Comparison of ENCODE assay signal across 25 cellular contexts in genomic region chr12:18813753-18814152, GRCh38.
DNase-seq lines count a peak whose midpoint lies in the region; ATAC-seq, FAIRE-seq and TF ChIP-seq lines count a peak whose summit lies in the region.
"Had no signal": no experiment of that assay in that cellular context is flagged by ENCODE, and none has a peak within 500 bp of the region (broad histone marks: within the 10 kb centered on the region; RNA-seq: fewer than 3 reads in every experiment).

No MANE protein-coding gene starts in this region.

- intact Hi-C loops in tibial artery (cut with DNase I; ENCODE audit: low total_unique reads) = no loop called here

- H3K27ac ChIP-seq in BLaER1 (no peak overlapping the region), GM23338 (ENCODE audit: low read depth) (no peak overlapping the region), H1 (ENCODE audit: low read depth, low read length) (no peak overlapping the region), smooth muscle cell (ENCODE audit: low read depth) (peak overlapping the region; percentile 48), tibial artery (no peak overlapping the region)
- H3K27ac ChIP-seq: A549, C4-2B had no signal

- H2BK20ac ChIP-seq in H1 (ENCODE audit: low read length) = no peak overlapping the region

- H3K27me3 ChIP-seq in BLaER1 = no peaks in the 10 kb centered on the region
- no peaks in the 10 kb centered on the region for H3K27me3 ChIP-seq in GM23338 (ENCODE audit: insufficient read depth)
- no peaks in the 10 kb centered on the region for H3K27me3 ChIP-seq in H1 (replicated peaks in 1 of 4; ENCODE audit: control insufficient read depth in 3 of 4, extremely low read depth in 1 of 4, insufficient read depth in 3 of 4, low read length in 3 of 4)
- H3K27me3 ChIP-seq in smooth muscle cell (ENCODE audit: low read depth) = no peaks in the 10 kb centered on the region
- H3K27me3 ChIP-seq in tibial artery = no peaks in the 10 kb centered on the region
- H3K27me3 ChIP-seq: BE2C had no signal

- H3K79me1 ChIP-seq in H1 (ENCODE audit: low read depth, low read length) = no peaks in the 10 kb centered on the region

- H3K9me3 ChIP-seq in BLaER1 = no peaks in the 10 kb centered on the region
- peaks cover 0 to 2% of the 10 kb centered on the region in 2 experiments; a peak in 1 of 4 replicates for H3K9me3 ChIP-seq in H1 (ENCODE audit: insufficient read depth in 2 of 2, low read depth in 1 of 2, low read length in 1 of 2)
- no peaks in the 10 kb centered on the region for H3K9me3 ChIP-seq in smooth muscle cell (replicated peaks; ENCODE audit: low read depth)
- no peaks in the 10 kb centered on the region for H3K9me3 ChIP-seq in tibial artery
- H3K9me3 ChIP-seq: A549, BE2C, Caco-2 had no signal

- no peaks in the 10 kb centered on the region; the same call in 2 of the 3 replicates for H3K9me3 Mint-ChIP-seq in GM23338
- H3K9me3 Mint-ChIP-seq: CD8-positive, alpha-beta T cell had no signal

- H3K79me2 ChIP-seq in GM23338 (replicated peaks; ENCODE audit: insufficient read depth) (no peaks in the 10 kb centered on the region), H1 (ENCODE audit: control insufficient read depth in 1 of 2, insufficient read depth in 2 of 2, low read length in 2 of 2) (no peaks in the 10 kb centered on the region), smooth muscle cell (ENCODE audit: low read depth) (no peaks in the 10 kb centered on the region)

- no peak overlapping the region for H4K5ac ChIP-seq in H1 (ENCODE audit: insufficient read length, low read depth, low read length)

- peaks cover 10% of the 10 kb centered on the region for H3K4me1 Mint-ChIP-seq in GM23338
- H3K4me1 Mint-ChIP-seq: CD4-positive, CD25-positive, alpha-beta regulatory T cell had no signal

- no peak overlapping the region for H3K18ac ChIP-seq in H1 (ENCODE audit: extremely low read depth, low read length)

- no peak for ATAC-seq in GM23338
- ATAC-seq in GM19455 (IDR thresholded peaks at IDR 0.05; ENCODE audit: unreplicated experiment) = no peak
- no peak for ATAC-seq in GM18505 (IDR thresholded peaks at IDR 0.05; ENCODE audit: unreplicated experiment)
- ATAC-seq: A549; CD8-positive, alpha-beta T cell had no signal

- no peaks in the 10 kb centered on the region for H3K23me2 ChIP-seq in H1 (ENCODE audit: low read depth, low read length)

- H3K36me3 Mint-ChIP-seq in GM23338 (ENCODE audit: low read depth) = peaks cover 2% of the 10 kb centered on the region; the same call in 1 of the 3 replicates
- H3K36me3 Mint-ChIP-seq: CD4-positive, CD25-positive, alpha-beta regulatory T cell; CD8-positive, alpha-beta T cell had no signal

- 100% methylated on average over 2 of the region's 2 CpGs; no CpG with 5 or more reads in 1 of the 2 experiments for WGBS in H1 (ENCODE audit: extremely low coverage in 1 of 2, insufficient coverage in 1 of 2, insufficient read length in 1 of 2, insufficient replicate concordance in 2 of 2, low coverage in 1 of 2, low lambda C conversion rate in 2 of 2, missing lambda C conversion rate in 1 of 2), 2 experiments
- WGBS in smooth muscle cell (ENCODE audit: low lambda C conversion rate) = 66% methylated on average over 2 of the region's 2 CpGs

- no peak for TF ChIP-seq RAD21 in H1 (IDR thresholded peaks at IDR 0.05 in 1 of 2, conservative IDR thresholded peaks at IDR 0.05 in 1 of 2; ENCODE audit: low read depth in 2 of 2, low read length in 2 of 2)

- POLR2A ChIA-PET in H1 (lab: Charles Lee; ENCODE audit: partially characterized antibody) = no interaction called here

- no peak for TF ChIP-seq EP300 in H1 (IDR thresholded peaks at IDR 0.05; ENCODE audit: borderline replicate concordance in 1 of 2, low read depth in 2 of 2, low read length in 2 of 2)

- FAIRE-seq in H1 (lab: Jason Lieb, UNC) = no peak
- FAIRE-seq: A549, G401.6, GM12892, GM19239 had no signal

- H3K23ac ChIP-seq in H1 (ENCODE audit: insufficient read length) = no peak overlapping the region

- H4K20me1 ChIP-seq in BLaER1 = no peaks in the 10 kb centered on the region
- no peaks in the 10 kb centered on the region for H4K20me1 ChIP-seq in GM23338 (replicated peaks; ENCODE audit: insufficient read depth)
- no peaks in the 10 kb centered on the region for H4K20me1 ChIP-seq in H1 (replicated peaks in 1 of 2; ENCODE audit: control insufficient read depth in 1 of 2, insufficient read depth in 2 of 2, low read length in 2 of 2)
- no peaks in the 10 kb centered on the region for H4K20me1 ChIP-seq in smooth muscle cell (ENCODE audit: low read depth)

- H3K4me3 ChIP-seq in BLaER1 (no peak overlapping the region), GM23338 (no peak overlapping the region), H1 (ENCODE audit: extremely low read depth in 1 of 4, insufficient read depth in 2 of 4, low read depth in 3 of 4, low read length in 4 of 4) (no peak overlapping the region), smooth muscle cell (no peak overlapping the region), tibial artery (no peak overlapping the region)
- H3K4me3 ChIP-seq: A549 had no signal

- CTCF ChIA-PET in H1 (lab: Charles Lee; ENCODE audit: partially characterized antibody) = interaction anchor here (0.5 to 1.4 kb wide), 2 partner anchors 9 to 17 kb away, joined by 3 to 6 read pairs; no protein-coding TSS in a partner anchor

- no peak for TF ChIP-seq POLR2A in H1 (IDR thresholded peaks at IDR 0.05; ENCODE audit: control extremely low read depth in 1 of 2, low read depth in 2 of 2, low read length in 2 of 2)
- TF ChIP-seq POLR2A in GM18505 (IDR thresholded peaks at IDR 0.05; ENCODE audit: borderline replicate concordance, extremely low read depth, insufficient read depth, insufficient read length) = no peak

- H3K4me2 ChIP-seq in BLaER1 (peak overlapping the region; percentile 42), GM23338 (no peak overlapping the region), H1 (ENCODE audit: insufficient read depth in 1 of 2, low read depth in 2 of 2, low read length in 2 of 2) (no peak overlapping the region), smooth muscle cell (peak overlapping the region; percentile 56)
- H3K4me2 ChIP-seq: A549 had no signal

- no peak overlapping the region for H3K14ac ChIP-seq in H1 (ENCODE audit: insufficient read length)

- H3K9me2 ChIP-seq in GM23338 (ENCODE audit: insufficient read depth) = peaks cover 11% of the 10 kb centered on the region

- H3K4ac ChIP-seq in H1 (replicated peaks; ENCODE audit: insufficient read length, low read depth, low read length) = no peak overlapping the region

- H2BK120ac ChIP-seq in H1 (replicated peaks; ENCODE audit: low read depth, low read length) = no peak overlapping the region

- no peaks in the 10 kb centered on the region for H3K27me3 Mint-ChIP-seq in GM23338 (ENCODE audit: insufficient read depth, low read depth, poor library complexity)
- H3K27me3 Mint-ChIP-seq: CD4-positive, CD25-positive, alpha-beta regulatory T cell had no signal

- no peak overlapping the region for H3K4me3 Mint-ChIP-seq in GM23338
- H3K4me3 Mint-ChIP-seq: CD4-positive, CD25-positive, alpha-beta regulatory T cell; CD8-positive, alpha-beta T cell had no signal

- no peak overlapping the region for H2BK12ac ChIP-seq in H1 (ENCODE audit: low read depth, low read length)

- no peaks in the 10 kb centered on the region for H3F3A ChIP-seq in GM23338 (replicated peaks; ENCODE audit: low read depth)
- H3F3A ChIP-seq in smooth muscle cell (ENCODE audit: low read depth) = peaks cover 5% of the 10 kb centered on the region

- H4K91ac ChIP-seq in H1 (replicated peaks; ENCODE audit: insufficient read length, low read length) = no peak overlapping the region

- no peak overlapping the region for H3K56ac ChIP-seq in H1 (replicated peaks; ENCODE audit: insufficient read length, low read depth, low read length)

- no peak overlapping the region for H4K8ac ChIP-seq in H1 (ENCODE audit: extremely low read depth, insufficient read depth, low read length)

- H2AK5ac ChIP-seq in H1 (ENCODE audit: low read depth, low read length) = no peak overlapping the region

- no peak overlapping the region for H2BK15ac ChIP-seq in H1 (ENCODE audit: low read length)

- H3K9ac ChIP-seq in BLaER1 (no peak overlapping the region), H1 (replicated peaks in 1 of 4; ENCODE audit: extremely low read depth in 1 of 4, low read depth in 3 of 4, low read length in 3 of 4) (no peak overlapping the region), smooth muscle cell (ENCODE audit: low read depth) (no peak overlapping the region)

- H2AFZ ChIP-seq in GM23338 = 0 out of 2 replicates have a peak overlapping the region, but pooled peaks have one; percentile 18
- H2AFZ ChIP-seq in H1 (ENCODE audit: low read length) = peak overlapping the region; percentile 60; the same call in 1 of the 2 replicates
- H2AFZ ChIP-seq in smooth muscle cell (ENCODE audit: low read depth) = peak overlapping the region; percentile 68

- H3K27ac Mint-ChIP-seq in GM23338 = no peak overlapping the region
- H3K27ac Mint-ChIP-seq: CD4-positive, CD25-positive, alpha-beta regulatory T cell; CD8-positive, alpha-beta T cell had no signal

- DNase-seq in GM23338 (ENCODE audit: low spot score) (no peak), H1 (ENCODE audit: low read depth in 1 of 2, low spot score in 2 of 2) (no peak), smooth muscle cell (lab: John Stamatoyannopoulos, UW; ENCODE audit: unreplicated experiment) (no peak), cortex of kidney (lab: John Stamatoyannopoulos, UW) (no peak), tibial artery (no peak)
- DNase-seq: 8988T; ACHN; AML-193; BE2C; Caco-2; CD4-positive, CD25-positive, alpha-beta regulatory T cell; CD8-positive, alpha-beta T cell; DMS153; DND-41; GOT3; H7; HCEC 1CT had no signal

- no peak overlapping the region for H2BK5ac ChIP-seq in H1 (ENCODE audit: low read depth, low read length)

- no peak for TF ChIP-seq CTCF in GM23338 (conservative IDR thresholded peaks at IDR 0.05; ENCODE audit: low read depth in 2 of 2)
- no peak for TF ChIP-seq CTCF in H1 (IDR thresholded peaks at IDR 0.05; ENCODE audit: control extremely low read depth in 1 of 3, insufficient read depth in 1 of 3, low read depth in 1 of 3, low read length in 3 of 3)
- no peak for TF ChIP-seq CTCF in smooth muscle cell (IDR thresholded peaks at IDR 0.05; ENCODE audit: borderline replicate concordance, insufficient read depth, poor library complexity, severe bottlenecking)
- no peak for TF ChIP-seq CTCF in tibial artery (IDR thresholded peaks at IDR 0.05)

- no peaks in the 10 kb centered on the region for H3K36me3 ChIP-seq in BLaER1
- no peaks in the 10 kb centered on the region for H3K36me3 ChIP-seq in GM23338 (ENCODE audit: insufficient read depth)
- H3K36me3 ChIP-seq in H1 (ENCODE audit: control insufficient read depth in 2 of 4, insufficient read depth in 4 of 4, low read length in 3 of 4) = no peaks in the 10 kb centered on the region
- H3K36me3 ChIP-seq in smooth muscle cell (ENCODE audit: low read depth) = no peaks in the 10 kb centered on the region
- H3K36me3 ChIP-seq in tibial artery = no peaks in the 10 kb centered on the region
- H3K36me3 ChIP-seq: BE2C had no signal

- H3K4me1 ChIP-seq in BLaER1 = peaks cover 34% of the 10 kb centered on the region
- 0 out of 2 replicates have a peak, but pooled peaks cover 8% of the 10 kb centered on the region for H3K4me1 ChIP-seq in GM23338 (ENCODE audit: insufficient read depth)
- H3K4me1 ChIP-seq in H1 (replicated peaks in 1 of 4; ENCODE audit: control insufficient read depth in 3 of 4, insufficient read depth in 4 of 4, low read length in 3 of 4) = peaks cover 0 to 5% (median 0%) of the 10 kb centered on the region in 4 experiments; a peak in 2 of 7 replicates
- no peaks in the 10 kb centered on the region for H3K4me1 ChIP-seq in smooth muscle cell (ENCODE audit: low read depth)
- no peaks in the 10 kb centered on the region for H3K4me1 ChIP-seq in tibial artery
- H3K4me1 ChIP-seq: A549, Caco-2 had no signal

Comparison
In these comparisons a context has a peak if more than half of its experiments do, and no peak if none do; other contexts are left out.
1. H3K4me2 ChIP-seq: peak in BLaER1 (single experiment) and smooth muscle cell (single experiment); none in GM23338 (single experiment) and H1 (0 of 2).
2. H2AFZ ChIP-seq: peak in every context shown above with its lines; median percentile 68 in smooth muscle cell; 60 in H1; 18 in GM23338.